ENCODE assay signal across 9 cellular contexts in the genomic region with DNA sequence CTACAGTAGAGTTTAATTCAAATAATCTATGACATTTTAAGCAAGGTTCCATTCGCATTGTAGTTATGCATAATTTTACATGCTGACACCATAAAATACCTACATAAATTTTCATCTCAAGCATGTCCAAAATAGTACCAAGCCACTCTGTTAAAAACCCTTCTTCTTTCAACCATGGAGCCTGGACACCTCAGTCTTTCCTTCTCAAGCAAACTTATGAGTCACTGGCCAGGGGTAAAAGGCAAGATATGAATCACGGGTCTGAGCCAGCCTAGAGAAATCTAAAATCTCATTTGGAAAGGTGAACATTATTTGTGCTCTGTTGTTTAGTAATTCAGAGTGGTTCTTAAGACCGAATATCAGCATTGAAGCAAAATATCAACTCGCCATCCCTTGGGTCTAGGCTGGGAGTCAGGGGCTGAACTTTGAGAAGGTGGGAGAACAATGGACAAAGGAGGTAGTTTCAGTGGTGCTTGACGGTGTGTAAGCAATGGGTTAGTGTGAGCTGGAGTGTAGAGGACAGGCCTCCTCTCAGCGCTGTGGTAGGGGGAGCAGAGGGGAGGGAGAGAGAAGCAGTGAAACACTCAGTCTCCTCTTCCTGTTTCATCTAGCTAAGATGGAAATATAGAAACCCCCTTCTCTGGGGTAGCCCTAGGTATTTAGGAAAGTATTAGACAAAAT. TPM values are rescaled to one million over a fixed set of nuclear protein-coding genes. Genes with fewer than 3 reads are reported as not detected.
DNase-seq lines count a peak whose midpoint lies in the region; ATAC-seq and TF ChIP-seq lines count a peak whose summit lies in the region.
"Had no signal": no experiment of that assay in that cellular context is flagged by ENCODE, and none has a peak within 500 bp of the region (broad histone marks: within the 10 kb centered on the region; RNA-seq: fewer than 3 reads in every experiment).

No MANE protein-coding gene starts in this region.

- H3K9me3 Mint-ChIP-seq in natural killer cell treated with Interleukin-12 subunit alpha and Interleukin-12 subunit beta and Interleukin-15 and Interleukin-18, amount 100 ng/mL, for 72 hours, result no peaks in the 10 kb centered on the region

- no peaks in the 10 kb centered on the region for H3K36me3 Mint-ChIP-seq in natural killer cell treated with Interleukin-12 subunit alpha and Interleukin-12 subunit beta and Interleukin-15 and Interleukin-18, amount 100 ng/mL, for 72 hours

- no peak for TF ChIP-seq CTCF in GM20000 (IDR thresholded peaks at IDR 0.05; ENCODE audit: extremely low read depth, missing control alignments)
- TF ChIP-seq CTCF in choroid plexus epithelial cell (conservative IDR thresholded peaks at IDR 0.05; ENCODE audit: low read depth, low read length), result no peak

- H3K27me3 Mint-ChIP-seq in natural killer cell treated with Interleukin-12 subunit alpha and Interleukin-12 subunit beta and Interleukin-15 and Interleukin-18, amount 100 ng/mL, for 72 hours, result peaks cover 19 to 44% of the 10 kb centered on the region in 2 donors

- DNase-seq in EL (peak; percentile 50), GM20000 (ENCODE audit: low spot score) (peak; percentile 33), choroid plexus epithelial cell (ENCODE audit: low read depth) (peak; percentile 67), midbrain (lab: John Stamatoyannopoulos, UW) (no peak), NCI-H2107 treated with DMSO at 0.1 percent for 48 hours (lab: John Stamatoyannopoulos, UW; ENCODE audit: unreplicated experiment) (no peak), NCI-H146 treated with DMSO at 0.1 percent for 48 hours (lab: John Stamatoyannopoulos, UW; ENCODE audit: unreplicated experiment) (no peak)
- no peak for DNase-seq in natural killer cell treated with Interleukin-12 subunit alpha and Interleukin-12 subunit beta and Interleukin-15 and Interleukin-18, amount 100 ng/mL, for 72 hours (ENCODE audit: low spot score)
- DNase-seq: NCI-H2227 treated with DMSO at 0.1 percent for 48 hours had no signal

- no peak overlapping the region for H3K4me3 ChIP-seq in choroid plexus epithelial cell (ENCODE audit: low read depth, low read length)

- H3K4me3 Mint-ChIP-seq in natural killer cell treated with Interleukin-12 subunit alpha and Interleukin-12 subunit beta and Interleukin-15 and Interleukin-18, amount 100 ng/mL, for 72 hours, result no peak overlapping the region

- no peak overlapping the region for H3K27ac Mint-ChIP-seq in natural killer cell treated with Interleukin-12 subunit alpha and Interleukin-12 subunit beta and Interleukin-15 and Interleukin-18, amount 100 ng/mL, for 72 hours

- H3K4me1 Mint-ChIP-seq in natural killer cell treated with Interleukin-12 subunit alpha and Interleukin-12 subunit beta and Interleukin-15 and Interleukin-18, amount 100 ng/mL, for 72 hours (ENCODE audit: low read depth in 2 of 2), result no peaks in the 10 kb centered on the region

- peak; percentile 78 for ATAC-seq in HG03139 (IDR thresholded peaks at IDR 0.05; ENCODE audit: unreplicated experiment)
- ATAC-seq in natural killer cell treated with Interleukin-12 subunit alpha and Interleukin-12 subunit beta and Interleukin-15 and Interleukin-18, amount 100 ng/mL, for 72 hours, result no peak

RNA-seq across cellular contexts. Expression of a gene that starts 19.1 kb away (rescaled TPM):
- 10 to 100 TPM in 1 of 2 donors, 1 to 10 TPM in 1; 9.8 to 10.4 TPM for total RNA-seq in natural killer cell treated with Interleukin-12 subunit alpha and Interleukin-12 subunit beta and Interleukin-15 and Interleukin-18, amount 100 ng/mL, for 72 hours

Comparison
In these comparisons a context has a peak if more than half of its experiments do, and no peak if none do; other contexts are left out.
1. DNase-seq: peak in EL (single experiment), GM20000 (single experiment) and choroid plexus epithelial cell (single experiment); none in midbrain (single experiment), NCI-H2107 treated with DMSO at 0.1 percent for 48 hours (single experiment), NCI-H146 treated with DMSO at 0.1 percent for 48 hours (single experiment) and natural killer cell treated with Interleukin-12 subunit alpha and Interleukin-12 subunit beta and Interleukin-15 and Interleukin-18, amount 100 ng/mL, for 72 hours (single experiment).